Comparison of ENCODE assay signal across 8 cellular contexts in the genomic region with DNA sequence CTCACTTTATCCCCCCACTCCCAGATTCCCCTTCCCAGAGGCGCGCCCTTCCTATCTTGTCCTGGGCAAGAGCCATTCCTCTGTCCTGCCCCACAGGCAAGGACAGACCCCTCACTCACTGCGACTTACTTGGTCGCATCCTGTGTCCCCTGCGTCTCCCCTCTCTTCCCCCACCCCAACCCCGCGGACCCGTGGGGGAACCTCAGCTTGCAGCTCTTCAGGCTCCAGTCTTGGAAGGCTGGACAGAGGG. TPM values are rescaled to one million over a fixed set of nuclear protein-coding genes. Genes with fewer than 3 reads are reported as not detected.
DNase-seq lines count a peak whose midpoint lies in the region; ATAC-seq and TF ChIP-seq lines count a peak whose summit lies in the region.

No MANE protein-coding gene starts in this region.

- TF ChIP-seq CTCF in BJ (IDR thresholded peaks at IDR 0.05; ENCODE audit: insufficient read depth, low read depth, low read length) (no peak), Panc1 (IDR thresholded peaks at IDR 0.05) (no peak), epithelial cell of esophagus (IDR thresholded peaks at IDR 0.05; ENCODE audit: insufficient read depth, low read depth, low read length, missing control alignments) (no peak)

- no peaks in the 10 kb centered on the region for H3K36me3 ChIP-seq in BJ (ENCODE audit: control insufficient read depth, insufficient read depth, low read length)
- no peaks in the 10 kb centered on the region for H3K36me3 ChIP-seq in Panc1 (ENCODE audit: control insufficient read depth, insufficient read depth, low read length)
- H3K36me3 ChIP-seq in neuronal stem cell (replicated peaks in 1 of 2; ENCODE audit: control insufficient read depth in 2 of 2, insufficient read depth in 2 of 2, low read length in 2 of 2) = no peaks in the 10 kb centered on the region

- H3K79me1 ChIP-seq in neuronal stem cell (ENCODE audit: low read depth, low read length) = no peaks in the 10 kb centered on the region

- H2BK5ac ChIP-seq in neuronal stem cell (ENCODE audit: low read length) = peak overlapping the region; percentile 79

- BruUV-seq in Panc1 (replicated peaks; lab: Mats Ljungman, UMichigan) = no TSS peak

- no peak overlapping the region for H4K91ac ChIP-seq in neuronal stem cell (ENCODE audit: low read depth, low read length, poor library complexity)

- no peak overlapping the region for H4K8ac ChIP-seq in neuronal stem cell (ENCODE audit: low read depth, low read length)

- in situ Hi-C loops in Panc1 (cut with HindIII; ENCODE audit: low pct_unique_long_range_greater_than_20kb, low sequenced_read_pairs) = no loop called here

- ATAC-seq in Panc1 = peak; percentile 14
- ATAC-seq in HG03460 (IDR thresholded peaks at IDR 0.05; ENCODE audit: unreplicated experiment) = no peak

- H3K4me3 ChIP-seq in BJ (ENCODE audit: low read depth, low read length) (peak overlapping the region; percentile 31), Panc1 (ENCODE audit: low read depth in 2 of 2, low read length in 2 of 2) (peak overlapping the region; percentile 42 to 49), epithelial cell of esophagus (ENCODE audit: low read length) (peak overlapping the region; percentile 38), neuronal stem cell (ENCODE audit: low read length in 2 of 2) (peak overlapping the region; percentile 33 to 80)

- DNase-seq in BJ (ENCODE audit: low read depth) = no peak
- no peak for DNase-seq in Panc1 (ENCODE audit: low read depth, low spot score)
- no peak for DNase-seq in epithelial cell of esophagus (ENCODE audit: low read depth)
- DNase-seq in neuronal stem cell (ENCODE audit: low spot score) = no peak
- no peak for DNase-seq in Kasumi-1 (lab: John Stamatoyannopoulos, UW)
- no peak for DNase-seq in NCI-H187 (lab: John Stamatoyannopoulos, UW)
- no peak for DNase-seq in medulla oblongata (ENCODE audit: extremely low spot score)

- H3K9me3 ChIP-seq in Panc1 (ENCODE audit: control insufficient read depth, insufficient read depth, low read depth, low read length) (no peaks in the 10 kb centered on the region), neuronal stem cell (replicated peaks in 1 of 2; ENCODE audit: control insufficient read depth in 2 of 2, insufficient read depth in 1 of 2, low read depth in 1 of 2, low read length in 2 of 2) (peaks cover 0 to 5% of the 10 kb centered on the region in 2 donors)

- peak overlapping the region; percentile 80 for H3K9ac ChIP-seq in neuronal stem cell (ENCODE audit: low read depth, low read length, poor library complexity)

- H3K4ac ChIP-seq in neuronal stem cell (ENCODE audit: low read length) = no peak overlapping the region

- peaks cover 3% of the 10 kb centered on the region; the same call in 1 of the 2 replicates for H3K4me1 ChIP-seq in Panc1 (ENCODE audit: control insufficient read depth, insufficient read depth, low read length)
- peaks cover 9 to 14% of the 10 kb centered on the region in 2 donors for H3K4me1 ChIP-seq in neuronal stem cell (ENCODE audit: control insufficient read depth in 2 of 2, insufficient read depth in 1 of 2, low read depth in 1 of 2, low read length in 2 of 2)

- no peak overlapping the region for H2BK15ac ChIP-seq in neuronal stem cell (ENCODE audit: low read length)

- H3K27ac ChIP-seq in Panc1 (ENCODE audit: low read length) (no peak overlapping the region), neuronal stem cell (replicated peaks; ENCODE audit: low read length) (no peak overlapping the region)

- H2AK5ac ChIP-seq in neuronal stem cell (ENCODE audit: low read depth, low read length) = peak overlapping the region; percentile 58

- intact Hi-C loops in Panc1 (cut with micrococcal nuclease; ENCODE audit: unreplicated experiment) = no loop called here

- H3K14ac ChIP-seq in neuronal stem cell (ENCODE audit: low read length) = no peak overlapping the region

- WGBS in neuronal stem cell (ENCODE audit: extremely low coverage in 2 of 2, insufficient read length in 2 of 2, insufficient replicate concordance in 1 of 2), 2 donors = no CpG with 5 or more reads among the region's 8 CpGs

- H2BK120ac ChIP-seq in neuronal stem cell (ENCODE audit: low read depth, low read length) = no peak overlapping the region

- H3K27me3 ChIP-seq in BJ (ENCODE audit: control insufficient read depth, insufficient read depth, low read length) (peaks cover 3% of the 10 kb centered on the region; the same call in 1 of the 2 replicates), Panc1 (ENCODE audit: control insufficient read depth, insufficient read depth, low read length) (no peaks in the 10 kb centered on the region), neuronal stem cell (ENCODE audit: control insufficient read depth in 3 of 3, insufficient read depth in 3 of 3, low read depth in 1 of 3, low read length in 3 of 3) (peaks cover 14 to 58% (median 30%) of the 10 kb centered on the region in 3 experiments)

- H2AFZ ChIP-seq in neuronal stem cell (ENCODE audit: low read length) = peak overlapping the region; percentile 96

- H3K18ac ChIP-seq in neuronal stem cell (ENCODE audit: low read length) = peak overlapping the region; percentile 15

- POLR2A ChIA-PET in BJ (lab: Charles Lee) (interaction anchor here (0.6 kb wide), 1 partner anchor 345 kb away, joined by 9 read pairs; no protein-coding TSS in a partner anchor), Panc1 (lab: Charles Lee) (no interaction called here)

- no peak overlapping the region for H2BK12ac ChIP-seq in neuronal stem cell (ENCODE audit: low read length)

- H3K4me2 ChIP-seq in neuronal stem cell (ENCODE audit: insufficient read depth, low read length, poor library complexity, severe bottlenecking) = peak overlapping the region; percentile 99

- peak overlapping the region; percentile 44 for H3K23ac ChIP-seq in neuronal stem cell (ENCODE audit: low read depth, low read length, poor library complexity)

- CTCF ChIA-PET in BJ (lab: Yijun Ruan, JAX) = interaction anchor here (0.7 to 1.5 kb wide), 3 partner anchors 9 to 44 kb away, joined by 3 to 16 read pairs (median 5); no protein-coding TSS in a partner anchor
- CTCF ChIA-PET in Panc1 (lab: Charles Lee) = no interaction called here

RNA-seq across cellular contexts. Expression of gene GGTA1, which starts 0.5 kb away (rescaled TPM):
- not detected in 2 replicates for polyA plus RNA-seq in BJ (2011; rRNA removed)
- not detected in 2 replicates for polyA minus RNA-seq in BJ (2011; rRNA and poly(A)+ RNA removed)
- total RNA-seq in Panc1 (2021; ENCODE audit: unreplicated experiment) = not detected
- polyA plus RNA-seq in Panc1 (2012; ENCODE audit: insufficient read length) = not detected
- 0.40 TPM for polyA plus RNA-seq in neuronal stem cell (2013, experiment 1 of 2)
- 0.47 TPM for polyA plus RNA-seq in neuronal stem cell (2013, experiment 2 of 2)
